In the genomic region with DNA sequence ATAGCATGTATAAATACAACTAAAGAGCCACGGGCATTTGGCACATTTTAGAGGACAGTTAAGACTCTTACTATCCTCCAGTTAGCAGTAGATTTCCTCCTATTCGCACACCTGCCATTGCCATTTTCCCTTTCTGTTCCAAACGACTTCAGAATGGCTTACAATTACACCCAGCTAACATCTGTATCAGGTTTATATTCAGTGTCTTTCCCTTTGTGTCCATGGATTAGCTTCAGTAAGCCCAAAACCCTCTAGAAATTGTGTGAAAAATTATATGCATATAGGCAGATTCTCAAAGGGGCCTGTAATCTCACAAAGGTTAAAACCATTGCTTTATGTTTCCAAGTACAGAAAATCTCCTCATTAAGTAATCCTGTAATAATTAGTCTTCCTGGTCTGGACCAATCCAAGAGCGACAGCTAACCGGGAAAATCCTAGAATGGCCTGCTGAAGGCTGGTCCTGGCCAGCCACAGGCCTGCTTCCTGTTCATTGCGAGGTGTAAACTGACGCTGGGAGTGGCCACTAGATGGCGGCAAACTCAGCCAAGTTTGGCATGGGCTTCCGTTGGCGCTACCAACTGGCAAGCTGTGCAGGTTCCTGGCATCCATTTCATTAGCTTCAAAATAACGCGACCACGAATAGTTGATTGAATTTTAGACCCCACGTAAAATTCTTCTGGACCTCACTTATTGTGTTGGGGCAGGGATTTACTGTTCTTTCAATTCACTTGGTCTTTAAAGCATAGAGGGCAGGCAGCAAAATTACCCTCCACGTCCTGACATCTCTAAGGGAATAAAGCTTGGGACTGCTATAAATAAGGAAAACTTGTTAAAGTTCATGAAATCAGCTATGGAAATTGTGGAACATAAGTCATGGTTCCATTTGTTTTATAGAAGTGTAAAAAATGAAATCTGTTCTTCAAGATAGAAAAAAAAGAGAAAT, we compare ENCODE assay signal across 8 cellular contexts. TPM values are rescaled to one million over a fixed set of nuclear protein-coding genes. Genes with fewer than 3 reads are reported as not detected.
A peak's percentile ranks its signal among the peaks of the same experiment; 100 is the strongest.
DNase-seq lines count a peak whose midpoint lies in the region; ATAC-seq and TF ChIP-seq lines count a peak whose summit lies in the region.

No MANE protein-coding gene starts in this region.

- no peaks in the 10 kb centered on the region for H3K36me3 ChIP-seq in HCT116 (ENCODE audit: control insufficient read depth in 1 of 2, insufficient read depth in 2 of 2, low read length in 2 of 2)
- H3K36me3 ChIP-seq in SK-N-MC (ENCODE audit: insufficient read depth, low read length) = no peaks in the 10 kb centered on the region
- H3K36me3 ChIP-seq in prostate gland = no peaks in the 10 kb centered on the region

- H3K36me3 Mint-ChIP-seq in activated naive CD4-positive, alpha-beta T cell treated with anti-CD3 and anti-CD28 coated beads, Interleukin-2, amount 10 ng/mL, durations not matched to agents 7 days and 5 days = peaks cover 67% of the 10 kb centered on the region

- peaks cover 6% of the 10 kb centered on the region for H3K9me3 Mint-ChIP-seq in activated naive CD4-positive, alpha-beta T cell treated with anti-CD3 and anti-CD28 coated beads, Interleukin-2, amount 10 ng/mL, durations not matched to agents 7 days and 5 days

- H3K9ac ChIP-seq in HCT116 (ENCODE audit: low read length) = no peak overlapping the region
- H3K9ac ChIP-seq in SK-N-MC (ENCODE audit: insufficient read length) = no peak overlapping the region

- RAD21 ChIA-PET in HCT116 (lab: Charles Lee; ENCODE audit: low non-redundant PET in 1 of 2, low total read pairs in 2 of 2, uncharacterized antibody in 2 of 2, unreplicated experiment in 2 of 2) = interaction anchor here (0.8 to 1.6 kb wide), 5 partner anchors 43 to 264 kb away, joined by 3 to 9 read pairs (median 5); no protein-coding TSS in a partner anchor

- H3K4me3 ChIP-seq in HCT116 (replicated peaks in 1 of 2; ENCODE audit: low read depth in 1 of 2, low read length in 2 of 2) (no peak overlapping the region), SK-N-MC (peak overlapping the region; percentile 56), prostate gland (no peak overlapping the region)

- intact Hi-C loops in HCT116 (cut with micrococcal nuclease) (loop anchor here (1.0 to 5.0 kb wide), 3 partner anchors 86 to 174 kb away; no protein-coding TSS in a partner anchor), head of caudate nucleus (cut with DNase I) (loop anchor here (5.0 to 10.0 kb wide), 2 partner anchors 83 to 156 kb away; no protein-coding TSS in a partner anchor), prostate gland (cut with DNase I) (loop anchor here (5.0 to 10.0 kb wide), 3 partner anchors 83 to 176 kb away; no protein-coding TSS in a partner anchor)

- H3K27me3 ChIP-seq in HCT116 (ENCODE audit: insufficient read depth, low read length) (no peaks in the 10 kb centered on the region), prostate gland (replicated peaks; ENCODE audit: insufficient read depth) (no peaks in the 10 kb centered on the region)

- no peaks in the 10 kb centered on the region for H4K20me1 ChIP-seq in HCT116 (ENCODE audit: insufficient read depth)

- peaks cover 92% of the 10 kb centered on the region for H3K4me1 Mint-ChIP-seq in activated naive CD4-positive, alpha-beta T cell treated with anti-CD3 and anti-CD28 coated beads, Interleukin-2, amount 10 ng/mL, durations not matched to agents 7 days and 5 days

- no peaks in the 10 kb centered on the region for H3K9me3 ChIP-seq in HCT116 (ENCODE audit: control insufficient read depth in 1 of 2, insufficient read depth in 1 of 2, low read depth in 1 of 2, low read length in 2 of 2)
- peaks cover 5% of the 10 kb centered on the region; the same call in 1 of the 2 replicates for H3K9me3 ChIP-seq in SK-N-MC (ENCODE audit: low read depth, low read length)
- no peaks in the 10 kb centered on the region for H3K9me3 ChIP-seq in prostate gland

- POLR2A ChIA-PET in HCT116 (lab: Charles Lee) = no interaction called here

- peak; percentile 78 for DNase-seq in GDM1 (lab: John Stamatoyannopoulos, UW)
- peak; percentile 86 for DNase-seq in HCT116 (ENCODE audit: low read depth, low spot score)
- DNase-seq in NAMALWA (ENCODE audit: low spot score) = peak; percentile 90
- peak; percentile 67 for DNase-seq in SK-N-MC (ENCODE audit: low read depth, low spot score)
- peak; percentile 95 for DNase-seq in activated naive CD4-positive, alpha-beta T cell treated with anti-CD3 and anti-CD28 coated beads, Interleukin-2, amount 10 ng/mL, durations not matched to agents 7 days and 5 days
- DNase-seq in head of caudate nucleus = peak; percentile 75 to 97 (median 92)
- DNase-seq in prostate gland (ENCODE audit: low spot score) = peak; percentile 89
- peak; percentile 94 for DNase-seq in ureter (ENCODE audit: low spot score)

- no peak for TF ChIP-seq POLR2A in HCT116 (IDR thresholded peaks at IDR 0.05; ENCODE audit: borderline replicate concordance, extremely low read depth, insufficient read depth, insufficient read length)
- TF ChIP-seq POLR2A in prostate gland (IDR thresholded peaks at IDR 0.05) = no peak

- H3K27ac ChIP-seq in HCT116 (ENCODE audit: low read depth, low read length) (no peak overlapping the region), SK-N-MC (no peak overlapping the region), prostate gland (no peak overlapping the region)

- no TSS peak for BruUV-seq in HCT116 (replicated peaks; lab: Mats Ljungman, UMichigan)

- H3K79me2 ChIP-seq in HCT116 (ENCODE audit: insufficient read depth, low read length) = no peaks in the 10 kb centered on the region

- TF ChIP-seq CTCF in HCT116 (IDR thresholded peaks at IDR 0.05 in 2 of 3, conservative IDR thresholded peaks at IDR 0.05 in 1 of 3; ENCODE audit: borderline replicate concordance in 1 of 3, insufficient read depth in 1 of 3, low read depth in 2 of 3, low read length in 2 of 3) = peak; percentile 90 to 93 (median 90)
- peak; percentile 74 to 94 (median 91) for TF ChIP-seq CTCF in prostate gland (IDR thresholded peaks at IDR 0.05)

- H3K9me2 ChIP-seq in HCT116 (ENCODE audit: insufficient read depth) = no peaks in the 10 kb centered on the region

- peak overlapping the region; percentile 99 for H2AFZ ChIP-seq in HCT116 (ENCODE audit: low read depth, low read length, poor library complexity, severe bottlenecking)

- 17% methylated on average over 15 of the region's 15 CpGs for WGBS in prostate gland

- no peaks in the 10 kb centered on the region for H3K4me1 ChIP-seq in HCT116 (ENCODE audit: control insufficient read depth in 1 of 2, insufficient read depth in 2 of 2, low read length in 2 of 2)
- H3K4me1 ChIP-seq in prostate gland (replicated peaks) = no peaks in the 10 kb centered on the region

- peak; percentile 99 for ATAC-seq in HCT116

- H3K4me2 ChIP-seq in HCT116 (ENCODE audit: low read length) = peak overlapping the region; percentile 42

- CTCF ChIA-PET in HCT116 (lab: Charles Lee) = interaction anchor here (0.6 to 3.5 kb wide), 36 partner anchors 9 to 554 kb away, joined by 3 to 60 read pairs (median 6); partner anchors contain the start of genes ANTXR1 and FBXO48
- CTCF ChIA-PET in activated naive CD4-positive, alpha-beta T cell treated with anti-CD3 and anti-CD28 coated beads, Interleukin-2, amount 10 ng/mL, durations not matched to agents 7 days and 5 days (lab: Charles Lee) = interaction anchor here (0.7 to 7.6 kb wide), 30 partner anchors 12 to 192 kb away, joined by 3 to 82 read pairs (median 7); partner anchors contain the start of gene ARHGAP25

- no peak overlapping the region for H3K4me3 Mint-ChIP-seq in activated naive CD4-positive, alpha-beta T cell treated with anti-CD3 and anti-CD28 coated beads, Interleukin-2, amount 10 ng/mL, durations not matched to agents 7 days and 5 days

- peak; percentile 82 for TF ChIP-seq RAD21 in HCT116 (IDR thresholded peaks at IDR 0.05; ENCODE audit: low read depth)

- no peaks in the 10 kb centered on the region for H3K27me3 Mint-ChIP-seq in activated naive CD4-positive, alpha-beta T cell treated with anti-CD3 and anti-CD28 coated beads, Interleukin-2, amount 10 ng/mL, durations not matched to agents 7 days and 5 days

- peak overlapping the region; percentile 74 for H3K27ac Mint-ChIP-seq in activated naive CD4-positive, alpha-beta T cell treated with anti-CD3 and anti-CD28 coated beads, Interleukin-2, amount 10 ng/mL, durations not matched to agents 7 days and 5 days

TF ChIP-seq in HCT116, 20 proteins besides CTCF, POLR2A, EP300 and RAD21 (continues in another document):
- TF ChIP-seq SRF (IDR thresholded peaks at IDR 0.05; ENCODE audit: low read depth) = peak; percentile 96
- TF ChIP-seq POLR2AphosphoS5 (IDR thresholded peaks at IDR 0.05; ENCODE audit: low read depth, low read length) = no peak
- peak; percentile 61; the same call in 1 of the 2 replicates for TF ChIP-seq ELF1 (IDR thresholded peaks at IDR 0.05; ENCODE audit: borderline replicate concordance, low read depth)
- TF ChIP-seq, protein P1, sequence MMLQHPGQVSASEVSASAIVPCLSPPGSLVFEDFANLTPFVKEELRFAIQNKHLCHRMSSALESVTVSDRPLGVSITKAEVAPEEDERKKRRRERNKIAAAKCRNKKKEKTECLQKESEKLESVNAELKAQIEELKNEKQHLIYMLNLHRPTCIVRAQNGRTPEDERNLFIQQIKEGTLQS (IDR thresholded peaks at IDR 0.05) = no peak
- peak; percentile 63 for TF ChIP-seq YY1 (IDR thresholded peaks at IDR 0.05; ENCODE audit: extremely low read depth, insufficient replicate concordance, low read depth, low read length)
- peak; percentile 83 for TF ChIP-seq MAX (IDR thresholded peaks at IDR 0.05)
- no peak for TF ChIP-seq ZNF274 (IDR thresholded peaks at IDR 0.05; ENCODE audit: low read depth, low read length)
- TF ChIP-seq JUND (IDR thresholded peaks at IDR 0.05) = no peak
- TF ChIP-seq CBX3 (IDR thresholded peaks at IDR 0.05; ENCODE audit: low read depth) = peak; percentile 83
- TF ChIP-seq TCF7L2 (IDR thresholded peaks at IDR 0.05; ENCODE audit: borderline replicate concordance, extremely low read depth, insufficient read depth, insufficient read length) = no peak

RNA-seq across cellular contexts. Expression of gene ARHGAP25, which starts 17.1 kb away (rescaled TPM):
- 0.27 TPM for total RNA-seq in HCT116 (2021; ENCODE audit: unreplicated experiment)
- 0.10 TPM in 1 of 2 replicates, not detected in the other for polyA plus RNA-seq in HCT116 (2012)
- total RNA-seq in prostate gland = 1 to 10 TPM; 5.0 to 6.2 TPM
- 14.7 TPM for total RNA-seq in ureter
